Comparison of ENCODE assay signal across 18 cellular contexts in genomic region chr17:17014748-17015124, GRCh38. TPM values are rescaled to one million over a fixed set of nuclear protein-coding genes. Genes with fewer than 3 reads are reported as not detected.
DNase-seq lines count a peak whose midpoint lies in the region; ATAC-seq and TF ChIP-seq lines count a peak whose summit lies in the region.
"Not testable (repeated sequence)": the region's sequence is repeated elsewhere in the genome, so short reads cannot be mapped to it uniquely, and the experiment has no call there.
"Had no signal": no experiment of that assay in that cellular context is flagged by ENCODE, and none has a peak within 500 bp of the region (broad histone marks: within the 10 kb centered on the region; RNA-seq: fewer than 3 reads in every experiment).

No MANE protein-coding gene starts in this region.

- not testable (repeated sequence) for H4K20me1 ChIP-seq in mammary epithelial cell (ENCODE audit: insufficient read depth, low read length)

- not testable (repeated sequence) for H3K4me3 Mint-ChIP-seq in T-cell

- H3K36me3 ChIP-seq in MG63; mammary epithelial cell (ENCODE audit: insufficient read depth, low read length): not testable (repeated sequence)

- not testable (repeated sequence) for BruUV-seq in mammary epithelial cell (replicated peaks; lab: Mats Ljungman, UMichigan)

- CTCF ChIA-PET in T-cell (lab: Charles Lee); mammary epithelial cell (lab: Charles Lee; ENCODE audit: low non-redundant PET): not testable (repeated sequence)

- not testable (repeated sequence) for H3K27me3 Mint-ChIP-seq in T-cell

- H3K4me3 ChIP-seq in MG63; mammary epithelial cell (replicated peaks in 1 of 3; ENCODE audit: insufficient read depth in 1 of 3, low read depth in 2 of 3, low read length in 3 of 3); epithelial cell of esophagus (ENCODE audit: low read length): not testable (repeated sequence)

- H3K27ac ChIP-seq in mammary epithelial cell (ENCODE audit: insufficient read depth, low read depth, low read length), result peak overlapping the region; percentile 93

- H3K9me3 Mint-ChIP-seq in T-cell, result not testable (repeated sequence)

- dilution Hi-C loops in mammary epithelial cell (cut with HindIII; ENCODE audit: low sequenced_read_pairs), result not testable (repeated sequence)

- peak overlapping the region; percentile 66 for H3K9ac ChIP-seq in mammary epithelial cell (ENCODE audit: insufficient read depth, low read length)

- not testable (repeated sequence) for TF ChIP-seq CTCF in mammary epithelial cell (conservative IDR thresholded peaks at IDR 0.05 in 1 of 2, IDR thresholded peaks at IDR 0.05 in 1 of 2; ENCODE audit: extremely low read depth in 1 of 2, insufficient read depth in 1 of 2, low read depth in 1 of 2, low read length in 2 of 2); epithelial cell of esophagus (IDR thresholded peaks at IDR 0.05; ENCODE audit: insufficient read depth, low read depth, low read length, missing control alignments)

- 3% methylated on average over 7 of the region's 9 CpGs for WGBS in mammary epithelial cell (ENCODE audit: low coverage, missing lambda C conversion rate)

- H2AFZ ChIP-seq in mammary epithelial cell (ENCODE audit: low read depth, low read length), result not testable (repeated sequence)

- peaks cover 33 to 40% (median 39%) of the 10 kb centered on the region in 3 donors for H3K4me1 Mint-ChIP-seq in T-cell

- not testable (repeated sequence) for ATAC-seq in T-cell (replicated peaks in 1 of 4)

- peak overlapping the region; percentile 39 to 90 for H3K27ac Mint-ChIP-seq in T-cell

- peak overlapping the region; percentile 47 for H3K4me2 ChIP-seq in mammary epithelial cell (ENCODE audit: insufficient read depth, low read depth, low read length)

- not testable (repeated sequence) for H3K36me3 Mint-ChIP-seq in T-cell

- not testable (repeated sequence) for H3K9me3 ChIP-seq in MG63; mammary epithelial cell (replicated peaks; ENCODE audit: insufficient read depth, low read length)

- intact Hi-C loops in mammary epithelial cell (cut with micrococcal nuclease), result not testable (repeated sequence)

- DNase-seq in EL (peak; percentile 24), MG63 (peak; percentile 69), mammary epithelial cell (peak; percentile 64), epithelial cell of esophagus (ENCODE audit: low read depth) (peak; percentile 83), kidney tubule cell (ENCODE audit: low spot score) (peak; percentile 38), putamen (ENCODE audit: low spot score) (peak; percentile 48)
- DNase-seq in T-cell, result not testable (repeated sequence)

- H3K27me3 ChIP-seq in MG63; mammary epithelial cell (ENCODE audit: insufficient read depth, low read length): not testable (repeated sequence)

- peaks cover 48% of the 10 kb centered on the region for H3K4me1 ChIP-seq in mammary epithelial cell (ENCODE audit: insufficient read depth, low read length)

- POLR2A ChIA-PET in T-cell (lab: Charles Lee), result not testable (repeated sequence)

- in situ Hi-C loops in mammary epithelial cell (cut with MboI; ENCODE audit: low sequenced_read_pairs in 2 of 2), result not testable (repeated sequence)

- H3K79me2 ChIP-seq in mammary epithelial cell (ENCODE audit: insufficient read depth, low read length), result not testable (repeated sequence)

RNA-seq across cellular contexts. Expression of gene MPRIP, which starts 27.5 kb away (rescaled TPM):
- total RNA-seq in MG63 (2014; rRNA removed; shearing (Covaris generic); ENCODE audit: low replicate concordance), result 139 and 143 TPM in 2 replicates
- total RNA-seq in T-cell, result 100 to 1,000 TPM; 189 to 266 (median 247) TPM
- total RNA-seq in mammary epithelial cell, result 100 to 1,000 TPM; 168 to 352 TPM
- polyA plus RNA-seq in mammary epithelial cell, result 171 TPM
- 766 TPM for polyA minus RNA-seq in mammary epithelial cell

RNA-seq across cellular contexts. Expression of gene TNFRSF13B, which starts 42.8 kb away (rescaled TPM):
- not detected in 2 replicates for total RNA-seq in MG63 (2014; rRNA removed; shearing (Covaris generic); ENCODE audit: low replicate concordance)
- 1 to 10 TPM in 3 of 5 donors, under 1 TPM in 1, not detected in 1; 0.60 to 7.2 (median 5.0) TPM for total RNA-seq in T-cell
- not detected for total RNA-seq in mammary epithelial cell
- not detected for polyA plus RNA-seq in mammary epithelial cell
- not detected for polyA minus RNA-seq in mammary epithelial cell
- total RNA-seq: activated CD4-positive, alpha-beta T cell treated with anti-CD3 and anti-CD28 coated beads, Interleukin-2, amount 10 ng/mL, durations not matched to agents 7 days and 5 days; activated CD8-positive, alpha-beta memory T cell treated with anti-CD3 and anti-CD28 coated beads for 36 hours; aorta; dermis blood vessel endothelial cell; glomerular endothelial cell; left ventricle myocardium inferior; mesenteric fat pad; myocyte; prostate gland; SJCRH30; tibial nerve had no signal
- polyA plus RNA-seq: aorta had no signal
